8 cellular contexts compared by ENCODE assay signal in the genomic region with DNA sequence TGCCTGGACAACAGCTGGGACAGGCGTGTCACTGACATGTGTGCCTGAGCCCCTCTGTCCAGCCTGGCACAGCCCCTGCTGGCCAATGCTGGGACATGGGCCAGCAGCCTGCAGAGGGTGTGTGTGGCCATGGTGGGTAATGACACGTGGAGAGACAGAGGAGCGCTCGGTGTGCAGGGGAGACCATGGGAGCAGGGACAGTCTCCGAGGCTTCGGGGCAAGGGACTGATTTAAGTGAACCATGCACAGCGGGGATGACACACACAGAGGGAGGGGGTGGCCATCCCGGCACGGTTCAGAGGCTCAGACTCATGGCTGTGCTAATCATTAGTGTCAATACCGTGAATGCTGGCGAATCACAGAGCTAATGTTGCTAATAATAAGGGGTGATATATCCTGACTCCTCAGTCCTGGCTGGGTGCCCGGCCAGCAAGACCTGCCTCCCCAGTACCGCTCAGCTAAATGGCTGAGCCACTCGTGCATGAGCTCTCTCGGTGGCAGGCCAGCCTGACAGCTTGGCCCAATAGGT. TPM values are rescaled to one million over a fixed set of nuclear protein-coding genes. Genes with fewer than 3 reads are reported as not detected.
DNase-seq lines count a peak whose midpoint lies in the region; ATAC-seq and TF ChIP-seq lines count a peak whose summit lies in the region.
"Had no signal": no experiment of that assay in that cellular context is flagged by ENCODE, and none has a peak within 500 bp of the region (broad histone marks: within the 10 kb centered on the region; RNA-seq: fewer than 3 reads in every experiment).

No MANE protein-coding gene starts in this region.

- H3K79me1 ChIP-seq in neuronal stem cell (ENCODE audit: low read depth, low read length) = no peaks in the 10 kb centered on the region

- peaks cover 2% of the 10 kb centered on the region for H3K27me3 Mint-ChIP-seq in brain

- no peak overlapping the region for H3K4me3 ChIP-seq in neuronal stem cell (ENCODE audit: low read length in 2 of 2)

- H3K27ac ChIP-seq in neuronal stem cell (replicated peaks; ENCODE audit: low read length) = no peak overlapping the region

- H2BK5ac ChIP-seq in neuronal stem cell (ENCODE audit: low read length) = peak overlapping the region; percentile 4

- no peak overlapping the region for H2BK12ac ChIP-seq in neuronal stem cell (ENCODE audit: low read length)

- no CpG with 5 or more reads among the region's 15 CpGs for WGBS in neuronal stem cell (ENCODE audit: extremely low coverage in 2 of 2, insufficient read length in 2 of 2, insufficient replicate concordance in 1 of 2), 2 donors

- no peak overlapping the region for H3K23ac ChIP-seq in neuronal stem cell (ENCODE audit: low read depth, low read length, poor library complexity)

- no peaks in the 10 kb centered on the region for H3K27me3 ChIP-seq in neuronal stem cell (ENCODE audit: control insufficient read depth in 3 of 3, insufficient read depth in 3 of 3, low read depth in 1 of 3, low read length in 3 of 3)

- H3K36me3 Mint-ChIP-seq in brain = no peaks in the 10 kb centered on the region
- H3K36me3 Mint-ChIP-seq: activated naive CD8-positive, alpha-beta T cell treated with anti-CD3 and anti-CD28 coated beads, Interleukin-2, amount 10 ng/mL, durations not matched to agents 7 days and 5 days had no signal

- H2AFZ ChIP-seq in neuronal stem cell (ENCODE audit: low read length) = no peak overlapping the region

- ATAC-seq in GM21576 (IDR thresholded peaks at IDR 0.05; ENCODE audit: unreplicated experiment) (no peak), HG02973 (IDR thresholded peaks at IDR 0.05; ENCODE audit: unreplicated experiment) (no peak)

- H3K4ac ChIP-seq in neuronal stem cell (ENCODE audit: low read length) = peak overlapping the region; percentile 23

- no peak overlapping the region for H3K4me3 Mint-ChIP-seq in brain
- H3K4me3 Mint-ChIP-seq: activated naive CD8-positive, alpha-beta T cell treated with anti-CD3 and anti-CD28 coated beads, Interleukin-2, amount 10 ng/mL, durations not matched to agents 7 days and 5 days had no signal

- peak overlapping the region; percentile 18 for H3K9ac ChIP-seq in neuronal stem cell (ENCODE audit: low read depth, low read length, poor library complexity)

- peaks cover 0 to 6% (median 0%) of the 10 kb centered on the region in 5 experiments for H3K9me3 Mint-ChIP-seq in brain
- H3K9me3 Mint-ChIP-seq: activated naive CD8-positive, alpha-beta T cell treated with anti-CD3 and anti-CD28 coated beads, Interleukin-2, amount 10 ng/mL, durations not matched to agents 7 days and 5 days had no signal

- H3K27ac Mint-ChIP-seq in brain = peak overlapping the region; percentile 13 to 74 (median 45)
- H3K27ac Mint-ChIP-seq: activated naive CD8-positive, alpha-beta T cell treated with anti-CD3 and anti-CD28 coated beads, Interleukin-2, amount 10 ng/mL, durations not matched to agents 7 days and 5 days had no signal

- DNase-seq in ELF-1 (ENCODE audit: low read depth, low spot score) (peak; percentile 18), NCI-H1105 treated with DMSO at 0.1 percent for 48 hours (lab: John Stamatoyannopoulos, UW) (peak; percentile 89), neuronal stem cell (ENCODE audit: low spot score) (no peak), GM20000 (ENCODE audit: low spot score) (no peak)
- DNase-seq: activated naive CD8-positive, alpha-beta T cell treated with anti-CD3 and anti-CD28 coated beads, Interleukin-2, amount 10 ng/mL, durations not matched to agents 7 days and 5 days had no signal

- no peak overlapping the region for H3K14ac ChIP-seq in neuronal stem cell (ENCODE audit: low read length)

- TF ChIP-seq CTCF in brain (conservative IDR thresholded peaks at IDR 0.05) = peak; percentile 8 to 22
- TF ChIP-seq CTCF in GM20000 (IDR thresholded peaks at IDR 0.05; ENCODE audit: extremely low read depth, missing control alignments) = no peak

- H2BK15ac ChIP-seq in neuronal stem cell (ENCODE audit: low read length) = peak overlapping the region; percentile 26

- peaks cover 22% of the 10 kb centered on the region for H3K4me1 Mint-ChIP-seq in brain
- H3K4me1 Mint-ChIP-seq: activated naive CD8-positive, alpha-beta T cell treated with anti-CD3 and anti-CD28 coated beads, Interleukin-2, amount 10 ng/mL, durations not matched to agents 7 days and 5 days had no signal

- H3K4me1 ChIP-seq in neuronal stem cell (ENCODE audit: control insufficient read depth in 2 of 2, insufficient read depth in 1 of 2, low read depth in 1 of 2, low read length in 2 of 2) = no peaks in the 10 kb centered on the region

- peak overlapping the region; percentile 62 for H3K18ac ChIP-seq in neuronal stem cell (ENCODE audit: low read length)

- no peak overlapping the region for H3K4me2 ChIP-seq in neuronal stem cell (ENCODE audit: insufficient read depth, low read length, poor library complexity, severe bottlenecking)

- no peak overlapping the region for H2BK120ac ChIP-seq in neuronal stem cell (ENCODE audit: low read depth, low read length)

- H3K36me3 ChIP-seq in neuronal stem cell (replicated peaks in 1 of 2; ENCODE audit: control insufficient read depth in 2 of 2, insufficient read depth in 2 of 2, low read length in 2 of 2) = no peaks in the 10 kb centered on the region

- H4K8ac ChIP-seq in neuronal stem cell (ENCODE audit: low read depth, low read length) = no peak overlapping the region

- no peak overlapping the region for H2AK5ac ChIP-seq in neuronal stem cell (ENCODE audit: low read depth, low read length)

- no peaks in the 10 kb centered on the region for H3K9me3 ChIP-seq in neuronal stem cell (replicated peaks in 1 of 2; ENCODE audit: control insufficient read depth in 2 of 2, insufficient read depth in 1 of 2, low read depth in 1 of 2, low read length in 2 of 2)

- H4K91ac ChIP-seq in neuronal stem cell (ENCODE audit: low read depth, low read length, poor library complexity) = no peak overlapping the region

RNA-seq across cellular contexts. Expression of gene IGSF21, which starts 41.6 kb away (rescaled TPM):
- polyA plus RNA-seq in brain (ENCODE audit: insufficient read depth, low read depth, low replicate concordance) = 25.5 TPM
- polyA plus RNA-seq in neuronal stem cell (2013, experiment 1 of 2) = 5.2 TPM
- polyA plus RNA-seq in neuronal stem cell (2013, experiment 2 of 2) = 5.5 TPM

Comparison
In these comparisons a context has a peak if more than half of its experiments do, and no peak if none do; other contexts are left out.
1. DNase-seq: peak in ELF-1 (single experiment) and NCI-H1105 treated with DMSO at 0.1 percent for 48 hours (single experiment); none in neuronal stem cell (single experiment) and GM20000 (single experiment).